Comparison of ENCODE assay signal across 12 cellular contexts in the genomic region with DNA sequence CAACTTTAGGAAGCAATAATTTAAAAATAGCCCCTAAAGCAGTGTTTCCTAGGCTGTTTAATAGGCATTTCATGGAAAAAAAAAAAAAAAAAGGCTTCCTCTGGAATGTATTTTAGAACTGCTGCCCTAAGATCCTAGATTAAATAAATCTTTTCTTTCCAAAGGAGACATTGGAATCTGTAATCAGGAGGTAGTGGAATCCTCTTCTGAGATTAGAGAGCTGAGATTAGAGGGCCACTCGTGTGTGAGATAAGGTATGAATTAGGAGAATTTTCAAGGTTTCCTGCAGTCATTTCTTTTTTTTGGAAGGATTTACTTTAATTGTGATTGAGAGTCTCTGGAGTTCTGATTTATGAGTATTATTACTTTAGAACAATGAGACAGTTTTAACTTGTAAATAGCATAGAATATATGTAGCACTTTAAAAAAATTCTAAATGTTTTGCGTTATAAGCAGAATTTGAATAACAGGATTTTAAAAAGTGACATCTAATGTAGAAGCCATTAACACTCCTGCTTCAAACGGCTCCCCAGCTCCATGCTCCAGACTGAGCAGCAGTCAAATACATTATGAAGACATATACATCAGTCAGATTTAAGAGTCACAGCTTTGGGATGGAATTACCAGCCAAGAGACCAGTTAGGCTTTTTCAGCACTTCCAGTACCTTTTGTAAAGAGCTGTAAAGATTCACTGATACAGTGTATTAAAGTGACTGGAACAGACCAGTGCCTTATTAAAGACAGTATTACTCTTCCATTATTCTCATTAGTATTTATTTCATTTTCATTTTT. TPM values are rescaled to one million over a fixed set of nuclear protein-coding genes. Genes with fewer than 3 reads are reported as not detected.
DNase-seq lines count a peak whose midpoint lies in the region; ATAC-seq and TF ChIP-seq lines count a peak whose summit lies in the region.
"Had no signal": no experiment of that assay in that cellular context is flagged by ENCODE, and none has a peak within 500 bp of the region (broad histone marks: within the 10 kb centered on the region; RNA-seq: fewer than 3 reads in every experiment).

No MANE protein-coding gene starts in this region.

- CTCF ChIA-PET in CD8-positive, alpha-beta memory T cell (lab: Charles Lee), result interaction anchor here (0.7 to 1.1 kb wide), 2 partner anchors 31 to 208 kb away, joined by 3 read pairs; no protein-coding TSS in a partner anchor
- CTCF ChIA-PET in HEK293T (lab: Yijun Ruan, JAX) (no interaction called here), T-cell (lab: Charles Lee) (interaction anchor here in 1 of 2 donors (0.8 to 0.9 kb wide), 2 partner anchors 11 to 180 kb away, joined by 3 to 4 read pairs; a partner anchor contains a TSS)

- POLR2A ChIA-PET in CD8-positive, alpha-beta memory T cell (lab: Charles Lee), result interaction anchor here (0.7 kb wide), 1 partner anchor 188 kb away, joined by 5 read pairs; no protein-coding TSS in a partner anchor
- POLR2A ChIA-PET in HEK293T (lab: Yijun Ruan, JAX), result no interaction called here
- POLR2A ChIA-PET in T-cell (lab: Charles Lee), result interaction anchor here in 1 of 2 donors (0.8 kb wide), 1 partner anchor 43 kb away, joined by 3 read pairs; no protein-coding TSS in a partner anchor

- peak overlapping the region in 6 of 7 donors; percentile 59 to 75 (median 72) for H3K4me3 Mint-ChIP-seq in CD8-positive, alpha-beta memory T cell
- peak overlapping the region; percentile 46 to 74 (median 63) for H3K4me3 Mint-ChIP-seq in T-cell
- no peak overlapping the region for H3K4me3 Mint-ChIP-seq in type B pancreatic cell

- H3K4me3 ChIP-seq in CD8-positive, alpha-beta memory T cell (ENCODE audit: low read length), result no peak overlapping the region
- no peak overlapping the region for H3K4me3 ChIP-seq in fibroblast of villous mesenchyme (ENCODE audit: low read depth, low read length)
- H3K4me3 ChIP-seq in heart right ventricle, result no peak overlapping the region

- DNase-seq in CD8-positive, alpha-beta memory T cell, result no peak
- DNase-seq in HEK293T (ENCODE audit: extremely low spot score) (no peak), T-cell (no peak), fibroblast of villous mesenchyme (ENCODE audit: low read depth) (peak; percentile 12), mucosa of gallbladder (ENCODE audit: low spot score) (no peak), type B pancreatic cell (ENCODE audit: extremely low spot score, unreplicated experiment) (no peak), heart right ventricle (no peak), SKM-1 treated with dmso at 0.1 percent for 144 hours (lab: John Stamatoyannopoulos, UW; ENCODE audit: unreplicated experiment) (no peak)
- DNase-seq: COR-L47; effector CD8-positive, alpha-beta T cell; glutamatergic neuron; left colon had no signal

- WGBS in heart right ventricle, 2 donors, result 36 to 42% methylated on average over 3 of the region's 3 CpGs

- H3K27me3 Mint-ChIP-seq in CD8-positive, alpha-beta memory T cell, result no peaks in the 10 kb centered on the region
- H3K27me3 Mint-ChIP-seq in T-cell (no peaks in the 10 kb centered on the region), type B pancreatic cell (no peaks in the 10 kb centered on the region)

- no peak for TF ChIP-seq CTCF in fibroblast of villous mesenchyme (IDR thresholded peaks at IDR 0.05; ENCODE audit: insufficient read depth, low read depth, low read length)
- TF ChIP-seq CTCF in type B pancreatic cell (conservative IDR thresholded peaks at IDR 0.05), result no peak
- no peak for TF ChIP-seq CTCF in heart right ventricle (IDR thresholded peaks at IDR 0.05)

- peaks cover 27 to 56% (median 28%) of the 10 kb centered on the region in 3 donors for H3K4me1 Mint-ChIP-seq in CD8-positive, alpha-beta memory T cell
- H3K4me1 Mint-ChIP-seq in T-cell (peaks cover 49 to 57% (median 55%) of the 10 kb centered on the region in 3 donors), type B pancreatic cell (ENCODE audit: unreplicated experiment) (peaks cover 44% of the 10 kb centered on the region)

- no peaks in the 10 kb centered on the region for H3K9me3 Mint-ChIP-seq in CD8-positive, alpha-beta memory T cell
- no peaks in the 10 kb centered on the region for H3K9me3 Mint-ChIP-seq in T-cell
- H3K9me3 Mint-ChIP-seq in type B pancreatic cell, result no peaks in the 10 kb centered on the region

- H3K36me3 Mint-ChIP-seq in CD8-positive, alpha-beta memory T cell, result peaks cover 0 to 22% (median 4%) of the 10 kb centered on the region in 3 donors
- H3K36me3 Mint-ChIP-seq in T-cell (peaks cover 14% of the 10 kb centered on the region), type B pancreatic cell (peaks cover 4% of the 10 kb centered on the region)

- peaks cover 46% of the 10 kb centered on the region for H3K4me1 ChIP-seq in CD8-positive, alpha-beta memory T cell (ENCODE audit: insufficient read depth, low read length)
- H3K4me1 ChIP-seq in heart right ventricle, result peaks cover 0 to 53% (median 42%) of the 10 kb centered on the region in 9 donors

- no peaks in the 10 kb centered on the region for H3K36me3 ChIP-seq in CD8-positive, alpha-beta memory T cell (ENCODE audit: insufficient read depth, low read length)
- H3K36me3 ChIP-seq in heart right ventricle, result peaks cover 0 to 24% (median 0%) of the 10 kb centered on the region in 9 donors

- no peak overlapping the region for H3K27ac ChIP-seq in CD8-positive, alpha-beta memory T cell (ENCODE audit: low read depth, low read length)
- H3K27ac ChIP-seq in heart right ventricle, result no peak overlapping the region

- no peak for ATAC-seq in T-cell (replicated peaks in 1 of 4)
- ATAC-seq in heart right ventricle, result no peak
- ATAC-seq: left colon had no signal

- H3K27ac Mint-ChIP-seq in CD8-positive, alpha-beta memory T cell, result peak overlapping the region in 7 of 8 donors; percentile 31 to 81 (median 45)
- H3K27ac Mint-ChIP-seq in T-cell (peak overlapping the region; percentile 55 to 77), type B pancreatic cell (no peak overlapping the region)

- no peaks in the 10 kb centered on the region for H3K9me3 ChIP-seq in CD8-positive, alpha-beta memory T cell (ENCODE audit: low read length)
- no peaks in the 10 kb centered on the region for H3K9me3 ChIP-seq in heart right ventricle

- intact Hi-C loops in heart right ventricle (cut with DNase I), result no loop called here

- H3K27me3 ChIP-seq in CD8-positive, alpha-beta memory T cell (ENCODE audit: insufficient read depth, low read length, poor library complexity, severe bottlenecking), result no peaks in the 10 kb centered on the region
- H3K27me3 ChIP-seq in heart right ventricle, result no peaks in the 10 kb centered on the region

TF ChIP-seq in HEK293T, 16 proteins besides CTCF, POLR2A, EP300 and RAD21:
- TF ChIP-seq NFRKB (IDR thresholded peaks at IDR 0.05), result no peak
- TF ChIP-seq, protein P1, sequence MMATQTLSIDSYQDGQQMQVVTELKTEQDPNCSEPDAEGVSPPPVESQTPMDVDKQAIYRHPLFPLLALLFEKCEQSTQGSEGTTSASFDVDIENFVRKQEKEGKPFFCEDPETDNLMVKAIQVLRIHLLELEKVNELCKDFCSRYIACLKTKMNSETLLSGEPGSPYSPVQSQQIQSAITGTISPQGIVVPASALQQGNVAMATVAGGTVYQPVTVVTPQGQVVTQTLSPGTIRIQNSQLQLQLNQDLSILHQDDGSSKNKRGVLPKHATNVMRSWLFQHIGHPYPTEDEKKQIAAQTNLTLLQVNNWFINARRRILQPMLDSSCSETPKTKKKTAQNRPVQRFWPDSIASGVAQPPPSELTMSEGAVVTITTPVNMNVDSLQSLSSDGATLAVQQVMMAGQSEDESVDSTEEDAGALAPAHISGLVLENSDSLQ (IDR thresholded peaks at IDR 0.05), result peak; percentile 75
TF ChIP-seq in HEK293T: peak in this region for 1.

RNA-seq across cellular contexts. Expression of a gene that starts 5.0 kb away (rescaled TPM):
- total RNA-seq in CD8-positive, alpha-beta memory T cell, result 100 to 1,000 TPM; 188 to 190 TPM
- 23.6 TPM for polyA plus RNA-seq in CD8-positive, alpha-beta memory T cell
- 10 to 100 TPM; 31.6 to 37.6 (median 35.7) TPM for total RNA-seq in T-cell
- total RNA-seq in fibroblast of villous mesenchyme, result 15.5 and 25.9 TPM in 2 replicates
- total RNA-seq in mucosa of gallbladder, result 30.5 TPM
- total RNA-seq in type B pancreatic cell (ENCODE audit: low replicate concordance), result 35.3 and 44.7 TPM in 2 replicates
- total RNA-seq in heart right ventricle, result 10 to 100 TPM in 4 of 10 donors, 1 to 10 TPM in 6; 8.2 to 14.6 (median 9.6) TPM
- polyA plus RNA-seq in heart right ventricle, result 10 to 100 TPM in 1 of 2 donors, 1 to 10 TPM in 1; 8.0 to 17.3 TPM

RNA-seq across cellular contexts. Expression of a gene that starts 52.5 kb away (rescaled TPM):
- 10 to 100 TPM; 52.9 to 56.9 TPM for total RNA-seq in CD8-positive, alpha-beta memory T cell
- polyA plus RNA-seq in CD8-positive, alpha-beta memory T cell, result 85.3 TPM
- total RNA-seq in T-cell, result 10 to 100 TPM; 20.6 to 32.1 (median 28.7) TPM
- total RNA-seq in fibroblast of villous mesenchyme, result 74.4 and 101 TPM in 2 replicates
- total RNA-seq in mucosa of gallbladder, result 25.8 TPM
- 29.9 and 40.4 TPM in 2 replicates for total RNA-seq in type B pancreatic cell (ENCODE audit: low replicate concordance)
- 10 to 100 TPM; 42.5 to 54.6 (median 47.1) TPM for total RNA-seq in heart right ventricle
- polyA plus RNA-seq in heart right ventricle, result 10 to 100 TPM; 44.0 to 78.7 TPM
